In the genomic region with DNA sequence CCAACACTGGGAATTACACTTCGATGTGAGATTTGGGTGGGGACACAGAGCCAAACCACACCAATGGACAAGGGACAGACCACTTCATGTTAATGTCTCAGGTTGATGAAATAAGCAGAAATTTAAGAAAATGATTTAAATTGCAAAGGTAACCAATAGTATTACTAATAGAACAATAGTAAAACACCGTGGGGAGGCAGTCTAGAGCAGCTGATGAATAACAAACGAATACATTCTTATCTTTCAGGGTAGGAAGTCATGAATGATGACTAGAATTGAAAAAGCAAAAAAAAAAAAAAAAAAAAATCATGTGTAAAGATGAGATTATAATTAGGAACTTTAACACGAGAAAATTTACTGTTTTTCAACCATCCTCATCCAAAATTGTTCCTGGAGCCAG, we compare ENCODE assay signal across 18 cellular contexts.
A peak's percentile ranks its signal among the peaks of the same experiment; 100 is the strongest.
DNase-seq lines count a peak whose midpoint lies in the region; ATAC-seq and TF ChIP-seq lines count a peak whose summit lies in the region.
"Had no signal": no experiment of that assay in that cellular context is flagged by ENCODE, and none has a peak within 500 bp of the region (broad histone marks: within the 10 kb centered on the region; RNA-seq: fewer than 3 reads in every experiment).

No MANE protein-coding gene starts in this region.

- DNase-seq in GM13977 (ENCODE audit: low spot score): no peak
- no peak for DNase-seq in WTC11 (ENCODE audit: low spot score)
- no peak for DNase-seq in cerebellum (ENCODE audit: low spot score)
- no peak for DNase-seq in sciatic nerve (ENCODE audit: low spot score)
- no peak for DNase-seq in left ventricle myocardium superior
- DNase-seq in GM03348 (ENCODE audit: low spot score): no peak
- DNase-seq: BE2C; CD8-positive, alpha-beta T cell; COR-L47; DMS153; DMS79 treated with DMSO at 0.1 percent for 48 hours; EL; H7; IMR-90; KBM-7 had no signal

- peaks cover 35% of the 10 kb centered on the region for H3K4me1 Mint-ChIP-seq in WTC11
- H3K4me1 Mint-ChIP-seq: CD14-positive monocyte had no signal

- H3K27ac Mint-ChIP-seq in WTC11: peak overlapping the region; percentile 23; the same call in 1 of the 2 replicates
- H3K27ac Mint-ChIP-seq: CD14-positive monocyte; CD8-positive, alpha-beta T cell had no signal

- ATAC-seq in WTC11 (no peak), sciatic nerve (no peak), left ventricle myocardium superior (no peak)
- ATAC-seq: CD8-positive, alpha-beta T cell had no signal

- in situ Hi-C loops in GM13977 (cut with MboI; ENCODE audit: low pct_unique_long_range_greater_than_20kb, low sequenced_read_pairs, unreplicated experiment): no loop called here

- no peak overlapping the region for H3K27ac ChIP-seq in 22Rv1

- POLR2A ChIA-PET in WTC11 (lab: Charles Lee): no interaction called here

- H3K36me3 Mint-ChIP-seq in WTC11: peaks cover 13% of the 10 kb centered on the region
- H3K36me3 Mint-ChIP-seq: CD14-positive monocyte; CD8-positive, alpha-beta T cell had no signal

- peaks cover 18% of the 10 kb centered on the region for H3K9me3 Mint-ChIP-seq in WTC11
- H3K9me3 Mint-ChIP-seq: CD8-positive, alpha-beta T cell had no signal

- CTCF ChIA-PET in WTC11 (lab: Charles Lee): no interaction called here

- TF ChIP-seq CTCF in 22Rv1 (IDR thresholded peaks at IDR 0.05): 0 out of 2 replicates have a peak, but pooled peaks have one; percentile 4
- TF ChIP-seq CTCF in GM13977 (IDR thresholded peaks at IDR 0.05; ENCODE audit: extremely low read depth, insufficient read depth, missing control alignments): peak; percentile 31
- TF ChIP-seq CTCF in LNCAP (IDR thresholded peaks at IDR 0.05): peak; percentile 22; the same call in 1 of the 2 replicates
- TF ChIP-seq CTCF in WTC11 (IDR thresholded peaks at IDR 0.05): no peak

- intact Hi-C loops in sciatic nerve (cut with DNase I): no loop called here
- intact Hi-C loops in left ventricle myocardium superior (cut with micrococcal nuclease): no loop called here

- H3K4me3 Mint-ChIP-seq in WTC11: no peak overlapping the region
- H3K4me3 Mint-ChIP-seq: CD14-positive monocyte; CD8-positive, alpha-beta T cell had no signal

- no peaks in the 10 kb centered on the region for H3K27me3 Mint-ChIP-seq in WTC11 (ENCODE audit: low read depth)

TF ChIP-seq in WTC11, 78 proteins besides CTCF, POLR2A, EP300 and RAD21:
- no peak for TF ChIP-seq IRF2 (CRISPR knock-in tag; IDR thresholded peaks at IDR 0.05; ENCODE audit: borderline replicate concordance, low read depth)
- TF ChIP-seq, protein P1, sequence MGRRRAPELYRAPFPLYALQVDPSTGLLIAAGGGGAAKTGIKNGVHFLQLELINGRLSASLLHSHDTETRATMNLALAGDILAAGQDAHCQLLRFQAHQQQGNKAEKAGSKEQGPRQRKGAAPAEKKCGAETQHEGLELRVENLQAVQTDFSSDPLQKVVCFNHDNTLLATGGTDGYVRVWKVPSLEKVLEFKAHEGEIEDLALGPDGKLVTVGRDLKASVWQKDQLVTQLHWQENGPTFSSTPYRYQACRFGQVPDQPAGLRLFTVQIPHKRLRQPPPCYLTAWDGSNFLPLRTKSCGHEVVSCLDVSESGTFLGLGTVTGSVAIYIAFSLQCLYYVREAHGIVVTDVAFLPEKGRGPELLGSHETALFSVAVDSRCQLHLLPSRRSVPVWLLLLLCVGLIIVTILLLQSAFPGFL (CRISPR knock-in tag; IDR thresholded peaks at IDR 0.05; ENCODE audit: borderline replicate concordance): no peak
- TF ChIP-seq ZNF138 (CRISPR knock-in tag; conservative IDR thresholded peaks at IDR 0.05): no peak
- TF ChIP-seq, protein P2, sequence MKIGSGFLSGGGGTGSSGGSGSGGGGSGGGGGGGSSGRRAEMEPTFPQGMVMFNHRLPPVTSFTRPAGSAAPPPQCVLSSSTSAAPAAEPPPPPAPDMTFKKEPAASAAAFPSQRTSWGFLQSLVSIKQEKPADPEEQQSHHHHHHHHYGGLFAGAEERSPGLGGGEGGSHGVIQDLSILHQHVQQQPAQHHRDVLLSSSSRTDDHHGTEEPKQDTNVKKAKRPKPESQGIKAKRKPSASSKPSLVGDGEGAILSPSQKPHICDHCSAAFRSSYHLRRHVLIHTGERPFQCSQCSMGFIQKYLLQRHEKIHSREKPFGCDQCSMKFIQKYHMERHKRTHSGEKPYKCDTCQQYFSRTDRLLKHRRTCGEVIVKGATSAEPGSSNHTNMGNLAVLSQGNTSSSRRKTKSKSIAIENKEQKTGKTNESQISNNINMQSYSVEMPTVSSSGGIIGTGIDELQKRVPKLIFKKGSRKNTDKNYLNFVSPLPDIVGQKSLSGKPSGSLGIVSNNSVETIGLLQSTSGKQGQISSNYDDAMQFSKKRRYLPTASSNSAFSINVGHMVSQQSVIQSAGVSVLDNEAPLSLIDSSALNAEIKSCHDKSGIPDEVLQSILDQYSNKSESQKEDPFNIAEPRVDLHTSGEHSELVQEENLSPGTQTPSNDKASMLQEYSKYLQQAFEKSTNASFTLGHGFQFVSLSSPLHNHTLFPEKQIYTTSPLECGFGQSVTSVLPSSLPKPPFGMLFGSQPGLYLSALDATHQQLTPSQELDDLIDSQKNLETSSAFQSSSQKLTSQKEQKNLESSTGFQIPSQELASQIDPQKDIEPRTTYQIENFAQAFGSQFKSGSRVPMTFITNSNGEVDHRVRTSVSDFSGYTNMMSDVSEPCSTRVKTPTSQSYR (CRISPR knock-in tag; IDR thresholded peaks at IDR 0.05): no peak
- no peak for TF ChIP-seq NR3C1 (CRISPR knock-in tag; conservative IDR thresholded peaks at IDR 0.05; ENCODE audit: low read depth)
- no peak for TF ChIP-seq ZNF263 (CRISPR knock-in tag; IDR thresholded peaks at IDR 0.05; ENCODE audit: low read depth)
- TF ChIP-seq NFYB (CRISPR knock-in tag; conservative IDR thresholded peaks at IDR 0.05; ENCODE audit: low read depth): no peak
- TF ChIP-seq TEAD1 (CRISPR knock-in tag; IDR thresholded peaks at IDR 0.05): no peak
- TF ChIP-seq ZBTB21 (CRISPR knock-in tag; IDR thresholded peaks at IDR 0.05; ENCODE audit: borderline replicate concordance): no peak
- TF ChIP-seq, protein P3, sequence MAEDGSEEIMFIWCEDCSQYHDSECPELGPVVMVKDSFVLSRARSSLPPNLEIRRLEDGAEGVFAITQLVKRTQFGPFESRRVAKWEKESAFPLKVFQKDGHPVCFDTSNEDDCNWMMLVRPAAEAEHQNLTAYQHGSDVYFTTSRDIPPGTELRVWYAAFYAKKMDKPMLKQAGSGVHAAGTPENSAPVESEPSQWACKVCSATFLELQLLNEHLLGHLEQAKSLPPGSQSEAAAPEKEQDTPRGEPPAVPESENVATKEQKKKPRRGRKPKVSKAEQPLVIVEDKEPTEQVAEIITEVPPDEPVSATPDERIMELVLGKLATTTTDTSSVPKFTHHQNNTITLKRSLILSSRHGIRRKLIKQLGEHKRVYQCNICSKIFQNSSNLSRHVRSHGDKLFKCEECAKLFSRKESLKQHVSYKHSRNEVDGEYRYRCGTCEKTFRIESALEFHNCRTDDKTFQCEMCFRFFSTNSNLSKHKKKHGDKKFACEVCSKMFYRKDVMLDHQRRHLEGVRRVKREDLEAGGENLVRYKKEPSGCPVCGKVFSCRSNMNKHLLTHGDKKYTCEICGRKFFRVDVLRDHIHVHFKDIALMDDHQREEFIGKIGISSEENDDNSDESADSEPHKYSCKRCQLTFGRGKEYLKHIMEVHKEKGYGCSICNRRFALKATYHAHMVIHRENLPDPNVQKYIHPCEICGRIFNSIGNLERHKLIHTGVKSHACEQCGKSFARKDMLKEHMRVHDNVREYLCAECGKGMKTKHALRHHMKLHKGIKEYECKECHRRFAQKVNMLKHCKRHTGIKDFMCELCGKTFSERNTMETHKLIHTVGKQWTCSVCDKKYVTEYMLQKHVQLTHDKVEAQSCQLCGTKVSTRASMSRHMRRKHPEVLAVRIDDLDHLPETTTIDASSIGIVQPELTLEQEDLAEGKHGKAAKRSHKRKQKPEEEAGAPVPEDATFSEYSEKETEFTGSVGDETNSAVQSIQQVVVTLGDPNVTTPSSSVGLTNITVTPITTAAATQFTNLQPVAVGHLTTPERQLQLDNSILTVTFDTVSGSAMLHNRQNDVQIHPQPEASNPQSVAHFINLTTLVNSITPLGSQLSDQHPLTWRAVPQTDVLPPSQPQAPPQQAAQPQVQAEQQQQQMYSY (CRISPR knock-in tag; IDR thresholded peaks at IDR 0.05): no peak
- TF ChIP-seq, protein P4, sequence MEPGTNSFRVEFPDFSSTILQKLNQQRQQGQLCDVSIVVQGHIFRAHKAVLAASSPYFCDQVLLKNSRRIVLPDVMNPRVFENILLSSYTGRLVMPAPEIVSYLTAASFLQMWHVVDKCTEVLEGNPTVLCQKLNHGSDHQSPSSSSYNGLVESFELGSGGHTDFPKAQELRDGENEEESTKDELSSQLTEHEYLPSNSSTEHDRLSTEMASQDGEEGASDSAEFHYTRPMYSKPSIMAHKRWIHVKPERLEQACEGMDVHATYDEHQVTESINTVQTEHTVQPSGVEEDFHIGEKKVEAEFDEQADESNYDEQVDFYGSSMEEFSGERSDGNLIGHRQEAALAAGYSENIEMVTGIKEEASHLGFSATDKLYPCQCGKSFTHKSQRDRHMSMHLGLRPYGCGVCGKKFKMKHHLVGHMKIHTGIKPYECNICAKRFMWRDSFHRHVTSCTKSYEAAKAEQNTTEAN (CRISPR knock-in tag; IDR thresholded peaks at IDR 0.05): no peak
- TF ChIP-seq, protein P5, sequence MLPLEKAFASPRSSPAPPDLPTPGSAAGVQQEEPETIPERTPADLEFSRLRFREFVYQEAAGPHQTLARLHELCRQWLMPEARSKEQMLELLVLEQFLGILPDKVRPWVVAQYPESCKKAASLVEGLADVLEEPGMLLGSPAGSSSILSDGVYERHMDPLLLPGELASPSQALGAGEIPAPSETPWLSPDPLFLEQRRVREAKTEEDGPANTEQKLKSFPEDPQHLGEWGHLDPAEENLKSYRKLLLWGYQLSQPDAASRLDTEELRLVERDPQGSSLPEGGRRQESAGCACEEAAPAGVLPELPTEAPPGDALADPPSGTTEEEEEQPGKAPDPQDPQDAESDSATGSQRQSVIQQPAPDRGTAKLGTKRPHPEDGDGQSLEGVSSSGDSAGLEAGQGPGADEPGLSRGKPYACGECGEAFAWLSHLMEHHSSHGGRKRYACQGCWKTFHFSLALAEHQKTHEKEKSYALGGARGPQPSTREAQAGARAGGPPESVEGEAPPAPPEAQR (CRISPR knock-in tag; IDR thresholded peaks at IDR 0.05): no peak
- no peak for TF ChIP-seq SOX15 (CRISPR knock-in tag; IDR thresholded peaks at IDR 0.05)
- TF ChIP-seq NR1H2 (CRISPR knock-in tag; IDR thresholded peaks at IDR 0.05): no peak
- no peak for TF ChIP-seq FOXK1 (CRISPR knock-in tag; IDR thresholded peaks at IDR 0.05)
TF ChIP-seq in WTC11: peak in this region for 0.
